In the genomic region with DNA sequence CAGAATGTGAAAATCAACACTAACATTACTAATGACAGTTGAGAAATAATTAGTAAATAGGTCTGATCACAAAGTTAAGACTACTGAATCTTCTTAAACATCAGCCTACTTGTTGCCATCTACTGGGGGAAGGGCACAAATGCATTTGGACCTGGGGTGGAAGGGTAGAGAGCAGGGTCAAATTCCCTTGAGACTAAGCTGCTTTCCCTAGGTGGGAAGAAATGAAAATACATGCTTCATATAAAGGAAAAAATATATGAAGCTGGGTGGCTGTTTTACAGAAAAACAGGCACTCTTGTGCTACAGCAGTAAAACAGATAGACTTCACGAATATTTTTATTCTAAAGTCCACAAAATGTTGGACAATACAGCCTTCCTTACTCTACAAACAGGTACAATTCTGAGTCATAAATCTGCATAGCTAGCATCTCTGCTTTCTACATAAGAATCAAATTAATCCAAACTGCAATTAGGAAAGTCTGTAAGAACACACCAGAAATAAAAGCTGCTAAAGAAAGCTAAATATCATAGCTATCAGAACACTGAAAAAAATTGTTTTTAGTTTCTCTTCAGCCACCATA, we compare ENCODE assay signal across 8 cellular contexts. TPM values are rescaled to one million over a fixed set of nuclear protein-coding genes. Genes with fewer than 3 reads are reported as not detected.
A peak's percentile ranks its signal among the peaks of the same experiment; 100 is the strongest.
DNase-seq lines count a peak whose midpoint lies in the region; ATAC-seq, FAIRE-seq and TF ChIP-seq lines count a peak whose summit lies in the region.

No MANE protein-coding gene starts in this region.

- FAIRE-seq in HepG2 (lab: Jason Lieb, UNC) (peak; percentile 51), frontal cortex (lab: Jason Lieb, UNC) (no peak)

- no peaks in the 10 kb centered on the region for H3K27me3 Mint-ChIP-seq in activated B cell treated with CpG ODN at 0.5 μM for 24 hours
- no peaks in the 10 kb centered on the region for H3K27me3 Mint-ChIP-seq in glutamatergic neuron (ENCODE audit: unreplicated experiment)

- in situ Hi-C loops in HepG2 (cut with HindIII; ENCODE audit: extremely low pct_ligation_motif_present, low pct_unique_long_range_greater_than_20kb), result no loop called here

- intact Hi-C loops in activated B cell treated with CpG ODN at 0.5 μM for 24 hours (cut with micrococcal nuclease) (loop anchor here (1.0 to 2.0 kb wide), 3 partner anchors 9 to 110 kb away; no protein-coding TSS in a partner anchor), HepG2 (cut with micrococcal nuclease; ENCODE audit: unreplicated experiment) (no loop called here)

- H3K4me1 ChIP-seq in HepG2 (ENCODE audit: insufficient read depth, low read length), result peaks cover 49% of the 10 kb centered on the region

- no peak overlapping the region for H3K4me3 ChIP-seq in HepG2 (replicated peaks in 1 of 3; ENCODE audit: insufficient read depth in 1 of 3, low read depth in 2 of 3, low read length in 3 of 3)

- H2AFZ ChIP-seq in HepG2 (ENCODE audit: low read length), result no peak overlapping the region

- H3K4me3 Mint-ChIP-seq in activated B cell treated with CpG ODN at 0.5 μM for 24 hours (peak overlapping the region; percentile 32), glutamatergic neuron (ENCODE audit: unreplicated experiment) (no peak overlapping the region)

- H3K36me3 ChIP-seq in HepG2 (replicated peaks in 1 of 2; ENCODE audit: control insufficient read depth in 1 of 2, insufficient read depth in 2 of 2, low read length in 2 of 2), result peaks cover 9 to 22% of the 10 kb centered on the region in 2 experiments

- H3K27ac ChIP-seq in HepG2 (ENCODE audit: extremely low read length, insufficient read depth, low read length), result peak overlapping the region; percentile 4

- no peak for TF ChIP-seq RAD21 in HepG2 (CRISPR knock-in tag; IDR thresholded peaks at IDR 0.05)

- H3K36me3 Mint-ChIP-seq in activated B cell treated with CpG ODN at 0.5 μM for 24 hours (ENCODE audit: low read depth) (peaks cover 16% of the 10 kb centered on the region), glutamatergic neuron (ENCODE audit: unreplicated experiment) (no peaks in the 10 kb centered on the region)

- peaks cover 90% of the 10 kb centered on the region for H3K79me2 ChIP-seq in HepG2 (ENCODE audit: insufficient read depth, low read length)

- H3K9ac ChIP-seq in HepG2 (ENCODE audit: insufficient read depth, low read depth, low read length), result no peak overlapping the region

- TF ChIP-seq CTCF in activated B cell treated with CpG ODN at 0.5 μM for 24 hours (IDR thresholded peaks at IDR 0.05) (no peak), HepG2 (CRISPR knock-in tag; IDR thresholded peaks at IDR 0.05) (peak; percentile 67), glutamatergic neuron (IDR thresholded peaks at IDR 0.05; ENCODE audit: partially characterized antibody, unreplicated experiment) (no peak)

- POLR2A ChIA-PET in activated B cell treated with CpG ODN at 0.5 μM for 24 hours (lab: Charles Lee) (interaction anchor here (1.5 to 4.0 kb wide), 2 partner anchors 11 to 110 kb away, joined by 4 to 23 read pairs; a partner anchor contains a TSS), HepG2 (lab: Yijun Ruan, JAX) (interaction anchor here (2.6 kb wide), 1 partner anchor 10 kb away, joined by 20 read pairs; a partner anchor contains a TSS)

- H4K20me1 ChIP-seq in HepG2 (ENCODE audit: insufficient read depth, low read length), result peaks cover 50% of the 10 kb centered on the region

- no peaks in the 10 kb centered on the region for H3K27me3 ChIP-seq in HepG2 (ENCODE audit: control insufficient read depth in 1 of 2, insufficient read depth in 2 of 2, low read length in 2 of 2)

- no peaks in the 10 kb centered on the region for H3K9me3 Mint-ChIP-seq in activated B cell treated with CpG ODN at 0.5 μM for 24 hours
- no peaks in the 10 kb centered on the region for H3K9me3 Mint-ChIP-seq in glutamatergic neuron (ENCODE audit: unreplicated experiment)

- H3K4me2 ChIP-seq in HepG2 (ENCODE audit: low read depth, low read length), result no peak overlapping the region

- H3K9me3 ChIP-seq in HepG2 (ENCODE audit: low read length), result no peaks in the 10 kb centered on the region

- ATAC-seq in GM19324 (IDR thresholded peaks at IDR 0.05; ENCODE audit: low FRiP score, unreplicated experiment), result peak; percentile 60
- peak; percentile 65 for ATAC-seq in HG03565 (IDR thresholded peaks at IDR 0.05; ENCODE audit: unreplicated experiment)
- ATAC-seq in activated B cell treated with CpG ODN at 0.5 μM for 24 hours (ENCODE audit: low read depth), result peak; percentile 92
- peak; percentile 87 for ATAC-seq in HepG2
- ATAC-seq in GM21825 (IDR thresholded peaks at IDR 0.05; ENCODE audit: unreplicated experiment), result no peak

- peaks cover 58% of the 10 kb centered on the region for H3K4me1 Mint-ChIP-seq in activated B cell treated with CpG ODN at 0.5 μM for 24 hours
- H3K4me1 Mint-ChIP-seq in glutamatergic neuron (ENCODE audit: low read depth, unreplicated experiment), result peaks cover 14% of the 10 kb centered on the region

- BruUV-seq in HepG2 (replicated peaks; lab: Mats Ljungman, UMichigan), result no TSS peak

- whole genome bisulfite sequencing in HepG2 (ENCODE audit: low lambda C conversion rate), result 50% methylated on average over 1 of the region's 1 CpG

- no peak for TF ChIP-seq POLR2A in HepG2 (IDR thresholded peaks at IDR 0.05; ENCODE audit: insufficient read depth in 1 of 2, low read depth in 2 of 2, low read length in 2 of 2)

- peak; percentile 20 for DNase-seq in EH (ENCODE audit: low read depth)
- no peak for DNase-seq in activated B cell treated with CpG ODN at 0.5 μM for 24 hours
- peak; percentile 35 for DNase-seq in HepG2 (ENCODE audit: low spot score)
- DNase-seq in frontal cortex (ENCODE audit: low spot score in 2 of 2), result no peak
- no peak for DNase-seq in glutamatergic neuron

- TF ChIP-seq EP300 in HepG2 (IDR thresholded peaks at IDR 0.05; ENCODE audit: low read depth in 2 of 2, low read length in 2 of 2) (no peak), HepG2 (CRISPR knock-in tag; IDR thresholded peaks at IDR 0.05; ENCODE audit: borderline replicate concordance) (no peak)

- H3K27ac Mint-ChIP-seq in activated B cell treated with CpG ODN at 0.5 μM for 24 hours (peak overlapping the region; percentile 19), glutamatergic neuron (ENCODE audit: unreplicated experiment) (no peak overlapping the region)

- CTCF ChIA-PET in activated B cell treated with CpG ODN at 0.5 μM for 24 hours (lab: Charles Lee) (interaction anchor here (0.7 to 4.1 kb wide), 13 partner anchors 10 to 131 kb away, joined by 3 to 43 read pairs (median 3); a partner anchor contains a TSS), HepG2 (lab: Yijun Ruan, JAX; ENCODE audit: low intra/inter-chr PET ratio, low total read pairs) (no interaction called here)

RNA-seq across cellular contexts. Expression of a gene that starts 10.9 kb away (rescaled TPM):
- total RNA-seq in activated B cell treated with CpG ODN at 0.5 μM for 24 hours (255 and 272 TPM in 2 replicates), HepG2 (2016; rRNA removed; fragmentation: Illumina TruSeq; extraction: Trizol) (153 and 257 TPM in 2 replicates), frontal cortex (168 TPM), glutamatergic neuron (ENCODE audit: unreplicated experiment) (192 TPM)
- 75.6 and 85.5 TPM in 2 replicates for total RNA-seq in HepG2 (2016; cell fraction: cytosol; rRNA removed; fragmentation: Illumina TruSeq; extraction: Trizol; ENCODE audit: low read depth)
- 145 and 246 TPM in 2 replicates for total RNA-seq in HepG2 (2016; cell fraction: insoluble cytoplasmic fraction; rRNA removed; fragmentation: Illumina TruSeq; extraction: Trizol)
- total RNA-seq in HepG2 (2016; cell fraction: membrane; rRNA removed; fragmentation: Illumina TruSeq; extraction: Trizol), result 97.0 and 102 TPM in 2 replicates
- total RNA-seq in HepG2 (2016; cell fraction: nucleus; rRNA removed; fragmentation: Illumina TruSeq; extraction: Trizol), result 186 and 205 TPM in 2 replicates
- polyA plus RNA-seq in HepG2 (2011; rRNA removed), result 56.8 and 72.1 TPM in 2 replicates
- 25.2 and 33.4 TPM in 2 replicates for polyA plus RNA-seq in HepG2 (2011; cell fraction: cytosol; rRNA removed)
- 102 and 112 TPM in 2 replicates for polyA plus RNA-seq in HepG2 (2011; cell fraction: nucleus; rRNA removed)
- polyA plus RNA-seq in HepG2 (2012), result 70.4 and 84.2 TPM in 2 replicates
- polyA plus RNA-seq in HepG2 (2016; cell fraction: cytosol; fragmentation: Illumina TruSeq; extraction: Trizol; ENCODE audit: low read depth), result 2.6 and 2.8 TPM in 2 replicates
- 104 and 118 TPM in 2 replicates for polyA plus RNA-seq in HepG2 (2016; cell fraction: insoluble cytoplasmic fraction; fragmentation: Illumina TruSeq; extraction: Trizol; ENCODE audit: low read depth)
- 9.5 and 10.0 TPM in 2 replicates for polyA plus RNA-seq in HepG2 (2016; cell fraction: membrane; fragmentation: Illumina TruSeq; extraction: Trizol; ENCODE audit: low read depth)
- 135 and 150 TPM in 2 replicates for polyA plus RNA-seq in HepG2 (2016; cell fraction: nucleus; fragmentation: Illumina TruSeq; extraction: Trizol; ENCODE audit: insufficient read depth, low read depth)
- polyA minus RNA-seq in HepG2 (2011; rRNA and poly(A)+ RNA removed; ENCODE audit: low replicate concordance), result 217 and 262 TPM in 2 replicates
- polyA minus RNA-seq in HepG2 (2011; cell fraction: cytosol; rRNA and poly(A)+ RNA removed), result 162 and 168 TPM in 2 replicates
- 435 and 493 TPM in 2 replicates for polyA minus RNA-seq in HepG2 (2011; cell fraction: nucleus; rRNA and poly(A)+ RNA removed)

RNA-seq across cellular contexts. Expression of a gene that starts 11.4 kb away (rescaled TPM):
- total RNA-seq in activated B cell treated with CpG ODN at 0.5 μM for 24 hours (0.78 and 0.89 TPM in 2 replicates), HepG2 (2016; rRNA removed; fragmentation: Illumina TruSeq; extraction: Trizol) (2.8 and 4.0 TPM in 2 replicates), frontal cortex (7.3 TPM), glutamatergic neuron (ENCODE audit: unreplicated experiment) (3.4 TPM)
- total RNA-seq in HepG2 (2016; cell fraction: cytosol; rRNA removed; fragmentation: Illumina TruSeq; extraction: Trizol; ENCODE audit: low read depth), result 0.61 and 0.62 TPM in 2 replicates
- 2.9 and 3.9 TPM in 2 replicates for total RNA-seq in HepG2 (2016; cell fraction: insoluble cytoplasmic fraction; rRNA removed; fragmentation: Illumina TruSeq; extraction: Trizol)
- total RNA-seq in HepG2 (2016; cell fraction: membrane; rRNA removed; fragmentation: Illumina TruSeq; extraction: Trizol), result 1.4 and 1.5 TPM in 2 replicates
- total RNA-seq in HepG2 (2016; cell fraction: nucleus; rRNA removed; fragmentation: Illumina TruSeq; extraction: Trizol), result 2.1 and 2.5 TPM in 2 replicates
- 2.1 and 2.8 TPM in 2 replicates for polyA plus RNA-seq in HepG2 (2011; rRNA removed)
- 1.7 and 2.1 TPM in 2 replicates for polyA plus RNA-seq in HepG2 (2011; cell fraction: cytosol; rRNA removed)
- 0.68 and 0.79 TPM in 2 replicates for polyA plus RNA-seq in HepG2 (2011; cell fraction: nucleus; rRNA removed)
- 1.7 TPM in 2 replicates for polyA plus RNA-seq in HepG2 (2012)
- 0.36 and 0.38 TPM in 2 replicates for polyA plus RNA-seq in HepG2 (2016; cell fraction: cytosol; fragmentation: Illumina TruSeq; extraction: Trizol; ENCODE audit: low read depth)
- 2.8 and 3.6 TPM in 2 replicates for polyA plus RNA-seq in HepG2 (2016; cell fraction: insoluble cytoplasmic fraction; fragmentation: Illumina TruSeq; extraction: Trizol; ENCODE audit: low read depth)
- 0.76 and 0.81 TPM in 2 replicates for polyA plus RNA-seq in HepG2 (2016; cell fraction: membrane; fragmentation: Illumina TruSeq; extraction: Trizol; ENCODE audit: low read depth)
- 2.5 and 2.6 TPM in 2 replicates for polyA plus RNA-seq in HepG2 (2016; cell fraction: nucleus; fragmentation: Illumina TruSeq; extraction: Trizol; ENCODE audit: insufficient read depth, low read depth)
- 1.1 and 2.9 TPM in 2 replicates for polyA minus RNA-seq in HepG2 (2011; rRNA and poly(A)+ RNA removed; ENCODE audit: low replicate concordance)
- 1.3 and 2.2 TPM in 2 replicates for polyA minus RNA-seq in HepG2 (2011; cell fraction: cytosol; rRNA and poly(A)+ RNA removed)
- polyA minus RNA-seq in HepG2 (2011; cell fraction: nucleus; rRNA and poly(A)+ RNA removed), result 1.9 and 2.2 TPM in 2 replicates

Comparison
In these comparisons a context has a peak if more than half of its experiments do, and no peak if none do; other contexts are left out.
1. DNase-seq: peak in EH (single experiment) and HepG2 (single experiment); none in activated B cell treated with CpG ODN at 0.5 μM for 24 hours (single experiment), frontal cortex (0 of 2) and glutamatergic neuron (single experiment).